In the genomic region with DNA sequence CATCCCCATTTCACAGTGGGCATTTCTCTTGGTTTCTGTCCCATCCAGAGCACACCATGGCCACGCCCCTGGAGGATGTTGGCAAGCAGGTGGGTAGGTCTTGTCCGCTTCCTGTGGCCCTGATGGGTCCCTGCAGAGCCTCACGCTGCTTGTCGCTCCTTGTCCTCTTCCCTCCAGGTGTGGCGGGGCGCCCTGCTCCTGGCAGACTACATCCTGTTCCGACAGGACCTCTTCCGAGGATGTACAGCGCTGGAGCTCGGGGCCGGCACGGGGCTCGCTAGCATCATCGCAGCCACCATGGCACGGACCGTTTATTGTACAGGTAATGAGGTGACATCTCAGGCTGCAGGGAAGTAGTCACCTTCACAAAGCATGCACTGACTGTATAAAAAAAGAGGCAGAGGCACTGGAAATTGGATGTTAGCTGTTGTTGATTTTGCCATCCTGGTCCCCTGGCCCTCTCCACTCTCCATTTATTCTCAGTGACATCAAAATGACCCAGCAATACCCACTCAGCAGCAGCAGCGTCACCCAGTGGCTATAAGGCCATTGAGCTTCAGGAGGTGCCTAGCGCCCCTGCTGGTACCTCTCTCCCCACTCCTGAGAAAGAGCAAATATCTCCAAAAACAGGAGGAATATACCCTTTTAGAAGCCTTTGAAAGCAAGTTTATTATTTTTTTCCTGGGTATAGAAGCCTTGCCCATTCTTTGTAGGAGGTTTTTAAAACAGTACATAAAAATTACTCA, we compare ENCODE assay signal across 9 cellular contexts.
DNase-seq lines count a peak whose midpoint lies in the region; ATAC-seq and TF ChIP-seq lines count a peak whose summit lies in the region.
"Had no signal": no experiment of that assay in that cellular context is flagged by ENCODE, and none has a peak within 500 bp of the region (broad histone marks: within the 10 kb centered on the region; RNA-seq: fewer than 3 reads in every experiment).

No MANE protein-coding gene starts in this region.

- H3K27ac ChIP-seq in VCaP = no peak overlapping the region

- no peak for ATAC-seq in GM21786 (IDR thresholded peaks at IDR 0.05; ENCODE audit: unreplicated experiment)
- ATAC-seq in HG03097 (IDR thresholded peaks at IDR 0.05; ENCODE audit: low FRiP score, unreplicated experiment) = no peak
- ATAC-seq in GM21723 (IDR thresholded peaks at IDR 0.05; ENCODE audit: unreplicated experiment) = no peak

- DNase-seq in 8988T (peak; percentile 65), hepatic stellate cell (ENCODE audit: low spot score) (peak; percentile 41), SKM-1 (lab: John Stamatoyannopoulos, UW; ENCODE audit: unreplicated experiment) (no peak)
- DNase-seq: NCI-H510A treated with DMSO at 0.1 percent for 48 hours had no signal

- no peak overlapping the region for H3K4me3 ChIP-seq in GM12875 (ENCODE audit: low read depth, low read length)

- peak; percentile 36; the same call in 1 of the 2 replicates for TF ChIP-seq CTCF in GM12875 (IDR thresholded peaks at IDR 0.05; ENCODE audit: borderline replicate concordance, insufficient read depth, low read depth, low read length)
- TF ChIP-seq CTCF in VCaP (conservative IDR thresholded peaks at IDR 0.05) = peak; percentile 68
